8 cellular contexts compared by ENCODE assay signal in genomic region chr2:85418132-85419008, GRCh38. TPM values are rescaled to one million over a fixed set of nuclear protein-coding genes. Genes with fewer than 3 reads are reported as not detected.
DNase-seq lines count a peak whose midpoint lies in the region; ATAC-seq and TF ChIP-seq lines count a peak whose summit lies in the region.

Gene SH2D6 (plus strand): TSS chr2:85418714. CDS start chr2:85429466, 10,752 bp downstream.

- H3K27ac ChIP-seq in colonic mucosa, result peak within 1 kb of the TSS; percentile 90

- H3K27me3 ChIP-seq in colonic mucosa, result no peaks in the 10 kb centered on the region

- H3K4me3 ChIP-seq in colonic mucosa, result peak within 1 kb of the TSS; percentile 69

- H3K36me3 ChIP-seq in colonic mucosa, result no peaks in the 10 kb centered on the region

- no peaks in the 10 kb centered on the region for H3K9me3 ChIP-seq in colonic mucosa

- peak; percentile 84 for ATAC-seq in GM18909 (IDR thresholded peaks at IDR 0.05; ENCODE audit: poor library complexity, unreplicated experiment)
- peak; percentile 85 for ATAC-seq in HG03135 (IDR thresholded peaks at IDR 0.05; ENCODE audit: unreplicated experiment)

- peaks cover 22% of the 10 kb centered on the region for H3K4me1 ChIP-seq in colonic mucosa

- intact Hi-C loops in colonic mucosa (cut with DNase I), result no loop called here

- peak within 1 kb of the TSS; percentile 90 to 94 for H3K9ac ChIP-seq in colonic mucosa (ENCODE audit: low read depth in 2 of 2, low read length in 2 of 2)

- DNase-seq in AG20443 (ENCODE audit: low spot score), result peak; percentile 92
- DNase-seq in NCI-H345 treated with DMSO at 0.1 percent for 48 hours (lab: John Stamatoyannopoulos, UW; ENCODE audit: unreplicated experiment), result peak; percentile 83
- peak; percentile 80 to 84 for DNase-seq in activated CD4-positive, alpha-beta T cell treated with anti-CD3 and anti-CD28 coated beads for 4 hours
- peak; percentile 88 for DNase-seq in colonic mucosa
- DNase-seq in left kidney (ENCODE audit: low read depth, low spot score), result peak; percentile 92
- peak; percentile 86 for DNase-seq in stimulated activated CD4-positive, alpha-beta T cell treated with anti-CD3 and anti-CD28 coated beads, Interleukin-1b, Interleukin-23, amount 100 ng/mL, for 48 hours

- TF ChIP-seq CTCF in colonic mucosa (IDR thresholded peaks at IDR 0.05), result no peak

RNA-seq across cellular contexts. Expression of gene SH2D6, which starts in this region (rescaled TPM):
- total RNA-seq in colonic mucosa, result 1 to 10 TPM; 1.6 to 9.2 TPM

Comparison
In these comparisons a context has a peak if more than half of its experiments do, and no peak if none do; other contexts are left out.
1. Peak in every context shown above with its lines: DNase-seq, ATAC-seq, H3K4me3 ChIP-seq and H3K27ac ChIP-seq.